In the genomic region with DNA sequence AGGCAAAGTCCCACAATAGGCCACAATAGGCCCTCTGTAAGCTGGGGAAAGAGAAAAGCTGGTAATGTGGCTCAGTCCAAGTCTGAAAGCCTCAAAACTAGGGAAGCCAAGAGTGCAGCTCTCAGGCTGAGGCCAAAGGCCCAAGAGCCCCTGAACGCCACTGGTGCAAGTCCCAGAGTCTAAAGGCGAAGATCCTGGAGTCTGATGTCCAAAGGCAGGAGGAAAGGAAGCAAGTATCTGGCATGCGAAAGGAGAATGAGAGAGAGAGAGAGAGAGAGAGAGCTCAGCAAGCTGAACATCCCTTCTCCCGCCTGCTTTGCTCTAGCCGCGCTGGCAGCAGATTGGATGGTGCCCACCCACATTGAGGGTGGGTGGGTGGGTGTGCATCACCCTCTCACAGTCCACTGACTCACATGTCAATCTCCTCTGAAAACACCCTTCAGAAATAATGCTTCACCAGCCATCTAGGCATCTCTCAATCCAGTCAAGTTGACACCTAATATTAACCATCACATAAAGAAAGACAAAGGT, we compare ENCODE assay signal across 1 cellular context.
TF ChIP-seq lines count a peak whose summit lies in the region.

No MANE protein-coding gene starts in this region.

TF ChIP-seq in H1, 55 proteins besides CTCF, POLR2A, EP300 and RAD21:
- no peak for TF ChIP-seq SAP30 (IDR thresholded peaks at IDR 0.05; ENCODE audit: insufficient read depth, insufficient replicate concordance, low read length)
- TF ChIP-seq, protein P1, sequence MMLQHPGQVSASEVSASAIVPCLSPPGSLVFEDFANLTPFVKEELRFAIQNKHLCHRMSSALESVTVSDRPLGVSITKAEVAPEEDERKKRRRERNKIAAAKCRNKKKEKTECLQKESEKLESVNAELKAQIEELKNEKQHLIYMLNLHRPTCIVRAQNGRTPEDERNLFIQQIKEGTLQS (IDR thresholded peaks at IDR 0.05; ENCODE audit: insufficient read depth, low read depth, low read length), result no peak
- TF ChIP-seq RXRA (IDR thresholded peaks at IDR 0.05; ENCODE audit: insufficient read depth, low read depth, low read length), result no peak
- no peak for TF ChIP-seq JUN (IDR thresholded peaks at IDR 0.05; ENCODE audit: low read depth, low read length)
TF ChIP-seq in H1: peak in this region for 0.
